Comparison of ENCODE assay signal across 1 cellular context in the genomic region with DNA sequence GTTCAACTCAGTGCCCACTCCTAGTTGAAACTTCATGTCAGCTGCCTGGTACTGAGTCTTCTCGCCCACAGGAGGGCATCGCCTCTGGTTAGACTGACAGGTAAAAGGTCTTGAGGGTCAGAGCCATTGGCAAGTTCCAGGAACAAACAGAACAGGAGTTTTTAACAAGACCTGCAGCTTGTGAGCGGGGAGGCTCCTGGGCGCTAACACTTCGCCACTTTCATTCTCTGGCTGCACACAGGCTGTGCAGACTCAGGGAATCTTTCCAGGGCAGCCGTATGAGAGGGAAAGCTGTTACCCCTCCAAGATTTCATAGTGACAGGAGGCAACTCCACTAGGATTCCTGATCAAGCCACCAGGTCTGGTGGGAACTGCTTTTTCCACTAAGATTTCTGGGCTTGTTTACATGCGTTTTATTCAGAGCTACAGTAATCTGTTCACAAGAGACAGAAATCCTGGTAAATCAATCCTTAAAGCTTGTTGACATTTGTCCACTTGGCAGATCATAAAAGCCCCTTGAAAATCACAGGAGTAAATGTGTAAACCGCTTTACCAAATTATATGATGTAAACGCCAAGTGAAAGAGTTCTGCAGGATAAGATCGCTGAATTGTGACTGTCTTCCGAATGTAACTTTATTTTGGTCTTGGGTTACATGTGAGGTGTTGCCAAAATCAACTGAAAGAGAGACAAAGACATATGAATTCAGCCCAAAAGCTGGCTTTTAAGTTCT.
TF ChIP-seq lines count a peak whose summit lies in the region.

No MANE protein-coding gene starts in this region.

TF ChIP-seq in HepG2, 621 proteins besides CTCF, POLR2A, EP300 and RAD21 (continued from another document and continues in another):
- TF ChIP-seq, protein P1, sequence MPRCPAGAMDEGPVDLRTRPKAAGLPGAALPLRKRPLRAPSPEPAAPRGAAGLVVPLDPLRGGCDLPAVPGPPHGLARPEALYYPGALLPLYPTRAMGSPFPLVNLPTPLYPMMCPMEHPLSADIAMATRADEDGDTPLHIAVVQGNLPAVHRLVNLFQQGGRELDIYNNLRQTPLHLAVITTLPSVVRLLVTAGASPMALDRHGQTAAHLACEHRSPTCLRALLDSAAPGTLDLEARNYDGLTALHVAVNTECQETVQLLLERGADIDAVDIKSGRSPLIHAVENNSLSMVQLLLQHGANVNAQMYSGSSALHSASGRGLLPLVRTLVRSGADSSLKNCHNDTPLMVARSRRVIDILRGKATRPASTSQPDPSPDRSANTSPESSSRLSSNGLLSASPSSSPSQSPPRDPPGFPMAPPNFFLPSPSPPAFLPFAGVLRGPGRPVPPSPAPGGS (CRISPR knock-in tag; IDR thresholded peaks at IDR 0.05), result no peak
- TF ChIP-seq ARNTL (CRISPR knock-in tag; IDR thresholded peaks at IDR 0.05) (no peak), FOXK2 (IDR thresholded peaks at IDR 0.05) (no peak), BCL6 (CRISPR knock-in tag; IDR thresholded peaks at IDR 0.05) (peak; percentile 21; the same call in 1 of the 2 replicates), NR2F6 (IDR thresholded peaks at IDR 0.05) (peak; percentile 20; the same call in 1 of the 2 replicates), NR2F6 (CRISPR knock-in tag; IDR thresholded peaks at IDR 0.05) (peak; percentile 56; the same call in 1 of the 2 replicates), ZBTB33 (CRISPR knock-in tag; IDR thresholded peaks at IDR 0.05) (0 out of 2 replicates have a peak, but pooled peaks have one; percentile 9), AHDC1 (CRISPR knock-in tag; IDR thresholded peaks at IDR 0.05; ENCODE audit: borderline replicate concordance) (0 out of 2 replicates have a peak, but pooled peaks have one; percentile 21), ZNF235 (CRISPR knock-in tag; IDR thresholded peaks at IDR 0.05; ENCODE audit: borderline replicate concordance) (no peak), GFI1 (CRISPR knock-in tag; IDR thresholded peaks at IDR 0.05; ENCODE audit: borderline replicate concordance) (peak; percentile 80), FOXP1 (IDR thresholded peaks at IDR 0.05) (no peak), FOXP1 (CRISPR knock-in tag; IDR thresholded peaks at IDR 0.05) (0 out of 2 replicates have a peak, but pooled peaks have one; percentile 34), TCF7 (IDR thresholded peaks at IDR 0.05; ENCODE audit: low read depth) (0 out of 2 replicates have a peak, but pooled peaks have one; percentile 27), HDAC1 (CRISPR knock-in tag; IDR thresholded peaks at IDR 0.05) (0 out of 2 replicates have a peak, but pooled peaks have one; percentile 30), GATA4 (IDR thresholded peaks at IDR 0.05; ENCODE audit: borderline replicate concordance, low read depth) (0 out of 2 replicates have a peak, but pooled peaks have one; percentile 33), MEIS2 (CRISPR knock-in tag; IDR thresholded peaks at IDR 0.05) (peak; percentile 25; the same call in 1 of the 2 replicates), ZNF264 (CRISPR knock-in tag; IDR thresholded peaks at IDR 0.05) (peak; percentile 63), ISL2 (CRISPR knock-in tag; IDR thresholded peaks at IDR 0.05) (peak; percentile 27; the same call in 1 of the 2 replicates), SAP130 (CRISPR knock-in tag; IDR thresholded peaks at IDR 0.05; ENCODE audit: low read depth) (0 out of 2 replicates have a peak, but pooled peaks have one; percentile 2), ZNF44 (CRISPR knock-in tag; IDR thresholded peaks at IDR 0.05) (no peak), ZMYM4 (CRISPR knock-in tag; IDR thresholded peaks at IDR 0.05) (peak; percentile 35; the same call in 1 of the 2 replicates), FOXA1 (IDR thresholded peaks at IDR 0.05) (no peak), FOXA1 (CRISPR knock-in tag; IDR thresholded peaks at IDR 0.05) (0 out of 2 replicates have a peak, but pooled peaks have one; percentile 15), MIXL1 (CRISPR knock-in tag; IDR thresholded peaks at IDR 0.05) (0 out of 2 replicates have a peak, but pooled peaks have one; percentile 10)
- TF ChIP-seq, protein P2, sequence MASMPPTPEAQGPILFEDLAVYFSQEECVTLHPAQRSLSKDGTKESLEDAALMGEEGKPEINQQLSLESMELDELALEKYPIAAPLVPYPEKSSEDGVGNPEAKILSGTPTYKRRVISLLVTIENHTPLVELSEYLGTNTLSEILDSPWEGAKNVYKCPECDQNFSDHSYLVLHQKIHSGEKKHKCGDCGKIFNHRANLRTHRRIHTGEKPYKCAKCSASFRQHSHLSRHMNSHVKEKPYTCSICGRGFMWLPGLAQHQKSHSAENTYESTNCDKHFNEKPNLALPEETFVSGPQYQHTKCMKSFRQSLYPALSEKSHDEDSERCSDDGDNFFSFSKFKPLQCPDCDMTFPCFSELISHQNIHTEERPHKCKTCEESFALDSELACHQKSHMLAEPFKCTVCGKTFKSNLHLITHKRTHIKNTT (CRISPR knock-in tag; IDR thresholded peaks at IDR 0.05), result no peak
- TF ChIP-seq, protein P3, sequence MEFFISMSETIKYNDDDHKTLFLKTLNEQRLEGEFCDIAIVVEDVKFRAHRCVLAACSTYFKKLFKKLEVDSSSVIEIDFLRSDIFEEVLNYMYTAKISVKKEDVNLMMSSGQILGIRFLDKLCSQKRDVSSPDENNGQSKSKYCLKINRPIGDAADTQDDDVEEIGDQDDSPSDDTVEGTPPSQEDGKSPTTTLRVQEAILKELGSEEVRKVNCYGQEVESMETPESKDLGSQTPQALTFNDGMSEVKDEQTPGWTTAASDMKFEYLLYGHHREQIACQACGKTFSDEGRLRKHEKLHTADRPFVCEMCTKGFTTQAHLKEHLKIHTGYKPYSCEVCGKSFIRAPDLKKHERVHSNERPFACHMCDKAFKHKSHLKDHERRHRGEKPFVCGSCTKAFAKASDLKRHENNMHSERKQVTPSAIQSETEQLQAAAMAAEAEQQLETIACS (CRISPR knock-in tag; IDR thresholded peaks at IDR 0.05), result no peak
- TF ChIP-seq, protein P4, sequence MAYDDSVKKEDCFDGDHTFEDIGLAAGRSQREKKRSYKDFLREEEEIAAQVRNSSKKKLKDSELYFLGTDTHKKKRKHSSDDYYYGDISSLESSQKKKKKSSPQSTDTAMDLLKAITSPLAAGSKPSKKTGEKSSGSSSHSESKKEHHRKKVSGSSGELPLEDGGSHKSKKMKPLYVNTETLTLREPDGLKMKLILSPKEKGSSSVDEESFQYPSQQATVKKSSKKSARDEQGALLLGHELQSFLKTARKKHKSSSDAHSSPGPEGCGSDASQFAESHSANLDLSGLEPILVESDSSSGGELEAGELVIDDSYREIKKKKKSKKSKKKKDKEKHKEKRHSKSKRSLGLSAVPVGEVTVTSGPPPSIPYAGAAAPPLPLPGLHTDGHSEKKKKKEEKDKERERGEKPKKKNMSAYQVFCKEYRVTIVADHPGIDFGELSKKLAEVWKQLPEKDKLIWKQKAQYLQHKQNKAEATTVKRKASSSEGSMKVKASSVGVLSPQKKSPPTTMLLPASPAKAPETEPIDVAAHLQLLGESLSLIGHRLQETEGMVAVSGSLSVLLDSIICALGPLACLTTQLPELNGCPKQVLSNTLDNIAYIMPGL (CRISPR knock-in tag; IDR thresholded peaks at IDR 0.05; ENCODE audit: borderline replicate concordance in 1 of 2, low read depth in 1 of 2), result 0 out of 4 replicates have a peak, but pooled peaks of 1 of the 2 experiments have one; percentile 19
- TF ChIP-seq, protein P5, sequence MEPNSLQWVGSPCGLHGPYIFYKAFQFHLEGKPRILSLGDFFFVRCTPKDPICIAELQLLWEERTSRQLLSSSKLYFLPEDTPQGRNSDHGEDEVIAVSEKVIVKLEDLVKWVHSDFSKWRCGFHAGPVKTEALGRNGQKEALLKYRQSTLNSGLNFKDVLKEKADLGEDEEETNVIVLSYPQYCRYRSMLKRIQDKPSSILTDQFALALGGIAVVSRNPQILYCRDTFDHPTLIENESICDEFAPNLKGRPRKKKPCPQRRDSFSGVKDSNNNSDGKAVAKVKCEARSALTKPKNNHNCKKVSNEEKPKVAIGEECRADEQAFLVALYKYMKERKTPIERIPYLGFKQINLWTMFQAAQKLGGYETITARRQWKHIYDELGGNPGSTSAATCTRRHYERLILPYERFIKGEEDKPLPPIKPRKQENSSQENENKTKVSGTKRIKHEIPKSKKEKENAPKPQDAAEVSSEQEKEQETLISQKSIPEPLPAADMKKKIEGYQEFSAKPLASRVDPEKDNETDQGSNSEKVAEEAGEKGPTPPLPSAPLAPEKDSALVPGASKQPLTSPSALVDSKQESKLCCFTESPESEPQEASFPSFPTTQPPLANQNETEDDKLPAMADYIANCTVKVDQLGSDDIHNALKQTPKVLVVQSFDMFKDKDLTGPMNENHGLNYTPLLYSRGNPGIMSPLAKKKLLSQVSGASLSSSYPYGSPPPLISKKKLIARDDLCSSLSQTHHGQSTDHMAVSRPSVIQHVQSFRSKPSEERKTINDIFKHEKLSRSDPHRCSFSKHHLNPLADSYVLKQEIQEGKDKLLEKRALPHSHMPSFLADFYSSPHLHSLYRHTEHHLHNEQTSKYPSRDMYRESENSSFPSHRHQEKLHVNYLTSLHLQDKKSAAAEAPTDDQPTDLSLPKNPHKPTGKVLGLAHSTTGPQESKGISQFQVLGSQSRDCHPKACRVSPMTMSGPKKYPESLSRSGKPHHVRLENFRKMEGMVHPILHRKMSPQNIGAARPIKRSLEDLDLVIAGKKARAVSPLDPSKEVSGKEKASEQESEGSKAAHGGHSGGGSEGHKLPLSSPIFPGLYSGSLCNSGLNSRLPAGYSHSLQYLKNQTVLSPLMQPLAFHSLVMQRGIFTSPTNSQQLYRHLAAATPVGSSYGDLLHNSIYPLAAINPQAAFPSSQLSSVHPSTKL (CRISPR knock-in tag; IDR thresholded peaks at IDR 0.05), result 0 out of 2 replicates have a peak, but pooled peaks have one; percentile 7
- TF ChIP-seq, protein P6, sequence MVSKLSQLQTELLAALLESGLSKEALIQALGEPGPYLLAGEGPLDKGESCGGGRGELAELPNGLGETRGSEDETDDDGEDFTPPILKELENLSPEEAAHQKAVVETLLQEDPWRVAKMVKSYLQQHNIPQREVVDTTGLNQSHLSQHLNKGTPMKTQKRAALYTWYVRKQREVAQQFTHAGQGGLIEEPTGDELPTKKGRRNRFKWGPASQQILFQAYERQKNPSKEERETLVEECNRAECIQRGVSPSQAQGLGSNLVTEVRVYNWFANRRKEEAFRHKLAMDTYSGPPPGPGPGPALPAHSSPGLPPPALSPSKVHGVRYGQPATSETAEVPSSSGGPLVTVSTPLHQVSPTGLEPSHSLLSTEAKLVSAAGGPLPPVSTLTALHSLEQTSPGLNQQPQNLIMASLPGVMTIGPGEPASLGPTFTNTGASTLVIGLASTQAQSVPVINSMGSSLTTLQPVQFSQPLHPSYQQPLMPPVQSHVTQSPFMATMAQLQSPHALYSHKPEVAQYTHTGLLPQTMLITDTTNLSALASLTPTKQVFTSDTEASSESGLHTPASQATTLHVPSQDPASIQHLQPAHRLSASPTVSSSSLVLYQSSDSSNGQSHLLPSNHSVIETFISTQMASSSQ (IDR thresholded peaks at IDR 0.05; ENCODE audit: low read depth), result peak; percentile 60
- TF ChIP-seq, protein P6 (CRISPR knock-in tag; IDR thresholded peaks at IDR 0.05; ENCODE audit: borderline replicate concordance), result no peak
